In the genomic region with DNA sequence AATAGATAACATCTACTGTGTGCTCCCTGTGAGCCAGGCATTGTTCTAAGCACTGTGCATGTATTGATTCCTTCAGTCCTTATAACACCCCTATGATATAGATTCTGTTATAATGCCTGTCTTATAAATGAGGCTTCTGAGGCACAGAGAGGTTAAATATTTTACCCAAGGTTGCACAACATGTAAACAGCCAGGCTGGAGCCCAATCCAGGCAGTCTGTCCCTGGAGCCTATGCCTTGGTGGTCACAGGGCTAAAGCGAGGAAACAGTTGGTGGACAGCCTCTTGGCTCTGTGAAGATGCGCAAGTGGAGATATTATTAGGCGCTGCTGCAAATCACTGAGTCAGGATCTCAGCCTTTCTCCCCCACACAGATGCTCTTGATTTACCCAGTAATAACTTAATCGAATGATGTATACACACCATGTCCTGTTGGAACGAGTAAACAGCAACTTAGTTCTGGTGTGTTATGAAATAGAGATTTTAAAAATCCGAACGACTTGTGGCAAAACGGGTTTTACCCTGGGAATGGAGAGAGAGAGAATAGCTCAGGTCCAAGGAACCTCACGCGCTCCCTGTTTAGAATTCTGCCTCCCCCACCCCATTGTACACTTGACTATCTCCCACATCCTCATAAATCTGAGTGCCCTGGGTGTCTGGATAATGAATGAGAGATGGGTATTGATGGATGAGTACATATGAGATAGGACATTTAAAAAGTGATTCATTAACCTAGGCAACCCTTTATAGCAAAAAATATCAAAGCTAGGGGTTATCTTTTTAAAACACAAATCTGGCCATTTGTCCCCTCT, we compare ENCODE assay signal across 22 cellular contexts.
"Had no signal": no experiment of that assay in that cellular context is flagged by ENCODE, and none has a peak within 500 bp of the region (broad histone marks: within the 10 kb centered on the region; RNA-seq: fewer than 3 reads in every experiment).

No MANE protein-coding gene starts in this region.

- H3K9me3 ChIP-seq: body of pancreas, gastroesophageal sphincter, lower lobe of right lung had no signal

- ATAC-seq: activated CD4-positive, CD25-positive, alpha-beta regulatory T cell treated with anti-CD3 and anti-CD28 coated beads, Interleukin-2, amount 50 U/mL, for 24 hours; activated CD8-positive, alpha-beta T cell treated with anti-CD3 and anti-CD28 coated beads, Interleukin-2, amount 10 ng/mL, durations not matched to agents 7 days and 5 days; body of pancreas; esophagus mucosa; gastroesophageal sphincter; lower lobe of right lung; naive thymus-derived CD4-positive, alpha-beta T cell had no signal

- H3K27ac Mint-ChIP-seq: activated CD4-positive, alpha-beta T cell treated with anti-CD3 and anti-CD28 coated beads, Interleukin-2, amount 10 ng/mL, durations not matched to agents 7 days and 5 days; activated CD8-positive, alpha-beta T cell treated with anti-CD3 and anti-CD28 coated beads, Interleukin-2, amount 10 ng/mL, durations not matched to agents 7 days and 5 days; activated naive CD4-positive, alpha-beta T cell treated with anti-CD3 and anti-CD28 coated beads, Interleukin-2, amount 50 U/mL, for 24 hours; T-helper 2 cell treated with Interferon-gamma antibody and Interleukin-4, amounts not matched to agents 5 μg/mL and 100 μg/mL, for 36 hours had no signal

- H3K36me3 ChIP-seq: cardiac muscle cell, gastroesophageal sphincter, lower lobe of right lung had no signal

- H3K36me3 Mint-ChIP-seq: activated naive CD4-positive, alpha-beta T cell treated with anti-CD3 and anti-CD28 coated beads, Interleukin-2, amount 50 U/mL, for 24 hours; naive thymus-derived CD4-positive, alpha-beta T cell had no signal

- H3K27ac ChIP-seq: body of pancreas, cardiac muscle cell, gastroesophageal sphincter, lower lobe of right lung, VCaP had no signal

- H3K4me3 Mint-ChIP-seq: activated CD4-positive, alpha-beta T cell treated with anti-CD3 and anti-CD28 coated beads, Interleukin-2, amount 10 ng/mL, durations not matched to agents 7 days and 5 days; activated CD8-positive, alpha-beta T cell treated with anti-CD3 and anti-CD28 coated beads, Interleukin-2, amount 10 ng/mL, durations not matched to agents 7 days and 5 days; activated naive CD4-positive, alpha-beta T cell treated with anti-CD3 and anti-CD28 coated beads, Interleukin-2, amount 50 U/mL, for 24 hours; naive thymus-derived CD4-positive, alpha-beta T cell; neural crest cell; T-helper 2 cell treated with Interferon-gamma antibody and Interleukin-4, amounts not matched to agents 5 μg/mL and 100 μg/mL, for 36 hours had no signal

- H3K4me3 ChIP-seq: body of pancreas, cardiac muscle cell, gastroesophageal sphincter, lower lobe of right lung had no signal

- H3K27me3 ChIP-seq: body of pancreas, cardiac muscle cell, gastroesophageal sphincter had no signal

- H3K9me3 Mint-ChIP-seq: activated CD4-positive, alpha-beta T cell treated with anti-CD3 and anti-CD28 coated beads, Interleukin-2, amount 10 ng/mL, durations not matched to agents 7 days and 5 days; activated naive CD4-positive, alpha-beta T cell treated with anti-CD3 and anti-CD28 coated beads, Interleukin-2, amount 50 U/mL, for 24 hours; neural crest cell; T-helper 2 cell treated with Interferon-gamma antibody and Interleukin-4, amounts not matched to agents 5 μg/mL and 100 μg/mL, for 36 hours had no signal

- DNase-seq: activated CD4-positive, alpha-beta T cell treated with anti-CD3 and anti-CD28 coated beads, Interleukin-2, amount 10 ng/mL, durations not matched to agents 7 days and 5 days; activated CD8-positive, alpha-beta T cell treated with anti-CD3 and anti-CD28 coated beads, Interleukin-2, amount 10 ng/mL, durations not matched to agents 7 days and 5 days; activated gamma-delta T cell treated with Interleukin-2 at 50 U/mL for 16 hours; activated T-cell treated with anti-CD3 and anti-CD28 coated beads, Interleukin-2, amount 50 U/mL, for 1 hour; anterior cingulate cortex; body of pancreas; dermis blood vessel endothelial cell; effector CD8-positive, alpha-beta T cell; head of caudate nucleus; lower lobe of right lung; naive thymus-derived CD4-positive, alpha-beta T cell; occipital lobe; stimulated activated CD4-positive, alpha-beta T cell treated with anti-CD3 and anti-CD28 coated beads, Interleukin-4, amount 100 ng/mL, for 24 hours; stimulated activated naive CD4-positive, alpha-beta T cell treated with Interleukin-2 at 50 U/mL for 16 hours had no signal

- H3K4me1 Mint-ChIP-seq: activated CD4-positive, alpha-beta T cell treated with anti-CD3 and anti-CD28 coated beads, Interleukin-2, amount 10 ng/mL, durations not matched to agents 7 days and 5 days; activated naive CD4-positive, alpha-beta T cell treated with anti-CD3 and anti-CD28 coated beads, Interleukin-2, amount 50 U/mL, for 24 hours had no signal

- H3K27me3 Mint-ChIP-seq: activated naive CD4-positive, alpha-beta T cell treated with anti-CD3 and anti-CD28 coated beads, Interleukin-2, amount 50 U/mL, for 24 hours had no signal

- H3K4me1 ChIP-seq: body of pancreas, lower lobe of right lung had no signal
